9 cellular contexts compared by ENCODE assay signal in genomic region chr20:62030834-62031434, GRCh38. TPM values are rescaled to one million over a fixed set of nuclear protein-coding genes. Genes with fewer than 3 reads are reported as not detected.
A peak's percentile ranks its signal among the peaks of the same experiment; 100 is the strongest.
DNase-seq lines count a peak whose midpoint lies in the region; ATAC-seq and TF ChIP-seq lines count a peak whose summit lies in the region.
"Had no signal": no experiment of that assay in that cellular context is flagged by ENCODE, and none has a peak within 500 bp of the region (broad histone marks: within the 10 kb centered on the region; RNA-seq: fewer than 3 reads in every experiment).

No MANE protein-coding gene starts in this region.

- H3K36me3 ChIP-seq in mesendoderm (ENCODE audit: control insufficient read depth, insufficient read depth, low read length) (no peaks in the 10 kb centered on the region), HAP-1 (replicated peaks) (no peaks in the 10 kb centered on the region; the same call in 1 of the 2 replicates), ovary (no peaks in the 10 kb centered on the region), Caco-2 (ENCODE audit: control insufficient read depth, insufficient read depth, low read length) (no peaks in the 10 kb centered on the region)

- no peak for TF ChIP-seq EP300 in ovary (IDR thresholded peaks at IDR 0.05)

- no peak overlapping the region for H3K27ac ChIP-seq in mesendoderm (ENCODE audit: low read depth, low read length)
- no peak overlapping the region for H3K27ac ChIP-seq in ovary

- H3K18ac ChIP-seq in mesendoderm (ENCODE audit: low read length): no peak overlapping the region

- H3K27me3 Mint-ChIP-seq in WTC11 (ENCODE audit: low read depth) (no peaks in the 10 kb centered on the region), Caco-2 (ENCODE audit: insufficient read depth, unreplicated experiment) (no peaks in the 10 kb centered on the region)

- peak overlapping the region; percentile 91 for H3K27ac Mint-ChIP-seq in WTC11
- no peak overlapping the region for H3K27ac Mint-ChIP-seq in Caco-2 (ENCODE audit: unreplicated experiment)

- no peak overlapping the region for H3K4me2 ChIP-seq in mesendoderm (ENCODE audit: low read length)

- CTCF ChIA-PET in WTC11 (lab: Charles Lee) (interaction anchor here (2.8 kb wide), 1 partner anchor 20 kb away, joined by 12 read pairs; no protein-coding TSS in a partner anchor), Caco-2 (lab: Charles Lee) (no interaction called here)

- WGBS in mesendoderm (ENCODE audit: extremely low coverage, insufficient coverage, low lambda C conversion rate): no CpG with 5 or more reads among the region's 14 CpGs
- 63 to 71% (median 69%) methylated on average over 14 of the region's 14 CpGs for WGBS in ovary, 3 donors

- H3K4me3 Mint-ChIP-seq in WTC11: no peak overlapping the region
- no peak overlapping the region for H3K4me3 Mint-ChIP-seq in Caco-2 (ENCODE audit: unreplicated experiment)

- no peaks in the 10 kb centered on the region for H3K4me1 ChIP-seq in mesendoderm (ENCODE audit: control insufficient read depth, low read depth, low read length)
- no peaks in the 10 kb centered on the region for H3K4me1 ChIP-seq in HAP-1
- H3K4me1 ChIP-seq in ovary (ENCODE audit: insufficient read depth): peaks cover 19% of the 10 kb centered on the region
- H3K4me1 ChIP-seq in Caco-2: no peaks in the 10 kb centered on the region

- H3K9me3 Mint-ChIP-seq in WTC11: 0 out of 2 replicates have a peak, but pooled peaks cover 4% of the 10 kb centered on the region
- peaks cover 13% of the 10 kb centered on the region for H3K9me3 Mint-ChIP-seq in Caco-2 (ENCODE audit: unreplicated experiment)

- TF ChIP-seq CTCF in WTC11 (IDR thresholded peaks at IDR 0.05): no peak
- no peak for TF ChIP-seq CTCF in ovary (IDR thresholded peaks at IDR 0.05)
- TF ChIP-seq CTCF in Caco-2 (IDR thresholded peaks at IDR 0.05; ENCODE audit: insufficient read depth in 1 of 2, low read depth in 1 of 2, low read length in 1 of 2, severe bottlenecking in 1 of 2, unreplicated experiment in 1 of 2): no peak

- H4K5ac ChIP-seq in mesendoderm (ENCODE audit: low read length): no peak overlapping the region

- ATAC-seq in GM18505 (IDR thresholded peaks at IDR 0.05; ENCODE audit: unreplicated experiment): peak; percentile 68
- peak; percentile 57 for ATAC-seq in HG02623 (IDR thresholded peaks at IDR 0.05; ENCODE audit: unreplicated experiment)
- ATAC-seq in WTC11: no peak

- H3K9me3 ChIP-seq in HAP-1: 0 out of 2 replicates have a peak, but pooled peaks cover 2% of the 10 kb centered on the region
- H3K9me3 ChIP-seq in ovary: no peaks in the 10 kb centered on the region
- H3K9me3 ChIP-seq in Caco-2: no peaks in the 10 kb centered on the region

- H3K23ac ChIP-seq in mesendoderm (ENCODE audit: low read length): no peak overlapping the region

- no TSS peak for BruUV-seq in Caco-2 (replicated peaks; lab: Mats Ljungman, UMichigan)

- H3K9ac ChIP-seq in mesendoderm (ENCODE audit: low read length): no peak overlapping the region

- H3K36me3 Mint-ChIP-seq in WTC11: no peaks in the 10 kb centered on the region
- peaks cover 16% of the 10 kb centered on the region for H3K36me3 Mint-ChIP-seq in Caco-2 (ENCODE audit: insufficient read depth, unreplicated experiment)

- H2BK120ac ChIP-seq in mesendoderm (ENCODE audit: low read depth, low read length): no peak overlapping the region

- no peak overlapping the region for H4K8ac ChIP-seq in mesendoderm (ENCODE audit: low read depth, low read length)

- no peaks in the 10 kb centered on the region for H3K27me3 ChIP-seq in mesendoderm (ENCODE audit: insufficient read depth, low read length, poor library complexity)
- no peaks in the 10 kb centered on the region for H3K27me3 ChIP-seq in HAP-1 (ENCODE audit: low read depth)
- no peaks in the 10 kb centered on the region for H3K27me3 ChIP-seq in ovary
- H3K27me3 ChIP-seq in Caco-2 (replicated peaks; ENCODE audit: control insufficient read depth, insufficient read depth, low read length): no peaks in the 10 kb centered on the region

- intact Hi-C loops in ovary (cut with DNase I): no loop called here
- intact Hi-C loops in Caco-2 (cut with micrococcal nuclease; ENCODE audit: unreplicated experiment): no loop called here

- H2BK5ac ChIP-seq in mesendoderm (ENCODE audit: low read length): no peak overlapping the region

- H3K4ac ChIP-seq in mesendoderm (ENCODE audit: low read depth, low read length): no peak overlapping the region

- H3K56ac ChIP-seq in mesendoderm (ENCODE audit: low read length): peak overlapping the region; percentile 17

- H2AK5ac ChIP-seq in mesendoderm (ENCODE audit: low read length): no peak overlapping the region

- TF ChIP-seq POLR2A in GM18505 (IDR thresholded peaks at IDR 0.05; ENCODE audit: borderline replicate concordance, extremely low read depth, insufficient read depth, insufficient read length) (no peak), ovary (IDR thresholded peaks at IDR 0.05) (no peak)

- in situ Hi-C loops in HAP-1 (cut with MboI; ENCODE audit: low sequenced_read_pairs): no loop called here

- H2BK15ac ChIP-seq in mesendoderm (replicated peaks; ENCODE audit: low read depth): no peak overlapping the region

- POLR2A ChIA-PET in WTC11 (lab: Charles Lee) (no interaction called here), Caco-2 (lab: Charles Lee) (no interaction called here)

- H3K4me1 Mint-ChIP-seq in WTC11 (peaks cover 62% of the 10 kb centered on the region), Caco-2 (ENCODE audit: low read depth, unreplicated experiment) (peaks cover 15% of the 10 kb centered on the region)

- H3K79me2 ChIP-seq in mesendoderm (ENCODE audit: control insufficient read depth, insufficient read depth, low read length): peaks cover 76% of the 10 kb centered on the region

- DNase-seq in WTC11 (ENCODE audit: low spot score) (no peak), mesendoderm (peak; percentile 41), HAP-1 (ENCODE audit: low spot score in 2 of 2) (no peak), OCI-M1 (lab: John Stamatoyannopoulos, UW) (no peak), ovary (no peak), Caco-2 (no peak)
- DNase-seq: NCI-H2227 treated with DMSO at 0.1 percent for 48 hours had no signal

- peaks cover 40% of the 10 kb centered on the region for H3K79me1 ChIP-seq in mesendoderm (ENCODE audit: low read length)

- no peak overlapping the region for H3K4me3 ChIP-seq in mesendoderm (ENCODE audit: low read length)
- no peak overlapping the region for H3K4me3 ChIP-seq in HAP-1
- no peak overlapping the region for H3K4me3 ChIP-seq in ovary
- no peak overlapping the region for H3K4me3 ChIP-seq in Caco-2 (ENCODE audit: low read depth, low read length)

TF ChIP-seq in WTC11, 78 proteins besides CTCF, POLR2A, EP300 and RAD21 (continues in another document):
- TF ChIP-seq EMX1 (CRISPR knock-in tag; IDR thresholded peaks at IDR 0.05): no peak
- TF ChIP-seq ZNF263 (CRISPR knock-in tag; IDR thresholded peaks at IDR 0.05; ENCODE audit: low read depth): no peak
- TF ChIP-seq FOXJ3 (CRISPR knock-in tag; IDR thresholded peaks at IDR 0.05; ENCODE audit: borderline replicate concordance): no peak
- TF ChIP-seq NFATC4 (CRISPR knock-in tag; IDR thresholded peaks at IDR 0.05): no peak
- TF ChIP-seq ATF1 (CRISPR knock-in tag; IDR thresholded peaks at IDR 0.05): no peak
- no peak for TF ChIP-seq ARID4B (CRISPR knock-in tag; IDR thresholded peaks at IDR 0.05; ENCODE audit: borderline replicate concordance)
- no peak for TF ChIP-seq ZNF232 (CRISPR knock-in tag; IDR thresholded peaks at IDR 0.05)
- no peak for TF ChIP-seq ZNF416 (CRISPR knock-in tag; IDR thresholded peaks at IDR 0.05)
- TF ChIP-seq RORB (CRISPR knock-in tag; IDR thresholded peaks at IDR 0.05): no peak
- TF ChIP-seq MAX (CRISPR knock-in tag; IDR thresholded peaks at IDR 0.05): no peak
- TF ChIP-seq NFE2L1 (CRISPR knock-in tag; IDR thresholded peaks at IDR 0.05): no peak

RNA-seq across cellular contexts. Expression of gene TAF4, which starts 34.7 kb away (rescaled TPM):
- total RNA-seq in WTC11 (2021): 31.0 to 34.4 TPM (median 33.7 TPM) in 3 replicates
- polyA plus RNA-seq in mesendoderm (2013, experiment 1 of 2): 28.5 TPM
- 26.6 TPM for polyA plus RNA-seq in mesendoderm (2013, experiment 2 of 2)
- 10 to 100 TPM; 15.6 to 34.7 (median 28.1) TPM for total RNA-seq in ovary
- polyA plus RNA-seq in ovary: 10 to 100 TPM in 1 of 2 donors, 1 to 10 TPM in 1; 9.3 to 14.2 TPM
- 94.9 and 98.2 TPM in 2 replicates for total RNA-seq in Caco-2 (2022)
